In the genomic region with DNA sequence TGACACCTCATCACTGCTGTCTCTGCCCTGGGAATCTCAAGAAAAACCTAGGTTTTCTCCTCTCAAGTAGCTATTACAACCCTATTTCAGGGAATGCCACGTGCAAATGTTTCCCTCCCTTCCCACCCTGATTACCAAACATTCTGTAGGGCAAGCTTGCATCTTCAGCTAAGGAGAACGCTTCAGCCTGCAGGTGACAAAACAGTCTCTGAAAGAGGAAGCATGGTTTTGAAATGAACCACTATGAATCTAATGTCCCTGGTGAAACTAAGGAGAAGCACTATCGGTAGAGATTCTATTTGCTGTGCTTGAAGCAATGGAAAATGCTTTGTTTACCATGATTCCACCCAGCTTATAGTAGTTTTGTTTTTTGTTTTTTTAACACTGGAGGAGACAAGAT, we compare ENCODE assay signal across 1 cellular context.
TF ChIP-seq lines count a peak whose summit lies in the region.

No MANE protein-coding gene starts in this region.

TF ChIP-seq in GM12878, 131 proteins besides CTCF, POLR2A, EP300 and RAD21 (continued from another document):
- TF ChIP-seq IKZF1 (conservative IDR thresholded peaks at IDR 0.05) (no peak), STAT1 (conservative IDR thresholded peaks at IDR 0.05) (no peak), SUPT20H (IDR thresholded peaks at IDR 0.05; ENCODE audit: borderline replicate concordance, control insufficient read depth, low read depth, low read length) (no peak), EZH2 (IDR thresholded peaks at IDR 0.05; ENCODE audit: borderline replicate concordance, control insufficient read depth, low read depth, low read length) (no peak), CHD4 (IDR thresholded peaks at IDR 0.05) (no peak), GATAD2B (conservative IDR thresholded peaks at IDR 0.05; ENCODE audit: low read depth) (no peak), CREB1 (IDR thresholded peaks at IDR 0.05; ENCODE audit: low read depth) (no peak), NFYA (IDR thresholded peaks at IDR 0.05; ENCODE audit: borderline replicate concordance, low read depth, low read length) (no peak), HCFC1 (IDR thresholded peaks at IDR 0.05; ENCODE audit: low read length) (no peak)
